Comparison of ENCODE assay signal across 1 cellular context in genomic region chr11:111623527-111624030, GRCh38.
TF ChIP-seq lines count a peak whose summit lies in the region.

No MANE protein-coding gene starts in this region.

TF ChIP-seq in HepG2, 621 proteins besides CTCF, POLR2A, EP300 and RAD21 (continued from another document):
- TF ChIP-seq PBX2 (CRISPR knock-in tag; IDR thresholded peaks at IDR 0.05) (no peak), SNAPC2 (CRISPR knock-in tag; IDR thresholded peaks at IDR 0.05) (no peak), GABPB1 (CRISPR knock-in tag; IDR thresholded peaks at IDR 0.05) (no peak), HOMEZ (CRISPR knock-in tag; IDR thresholded peaks at IDR 0.05; ENCODE audit: low read depth) (peak; percentile 68; the same call in 1 of the 2 replicates), ZNF614 (CRISPR knock-in tag; IDR thresholded peaks at IDR 0.05; ENCODE audit: borderline replicate concordance) (peak; percentile 51; the same call in 1 of the 2 replicates), MXD1 (CRISPR knock-in tag; IDR thresholded peaks at IDR 0.05) (no peak), PTBP1 (IDR thresholded peaks at IDR 0.05; ENCODE audit: low read depth, low read length, poor library complexity, severe bottlenecking) (no peak), CHD2 (IDR thresholded peaks at IDR 0.05; ENCODE audit: low read depth, low read length) (no peak), ZBTB38 (CRISPR knock-in tag; IDR thresholded peaks at IDR 0.05) (no peak), ZNF263 (CRISPR knock-in tag; IDR thresholded peaks at IDR 0.05) (0 out of 2 replicates have a peak, but pooled peaks have one; percentile 28), CCAR2 (optimal IDR thresholded peaks at IDR 0.05; ENCODE audit: low read depth, low read length) (no peak), ATF5 (CRISPR knock-in tag; IDR thresholded peaks at IDR 0.05; ENCODE audit: low read depth) (no peak), NAIF1 (CRISPR knock-in tag; IDR thresholded peaks at IDR 0.05; ENCODE audit: borderline replicate concordance) (no peak), JDP2 (CRISPR knock-in tag; IDR thresholded peaks at IDR 0.05; ENCODE audit: borderline replicate concordance) (no peak), ZNF253 (CRISPR knock-in tag; IDR thresholded peaks at IDR 0.05; ENCODE audit: borderline replicate concordance) (no peak), MBD4 (IDR thresholded peaks at IDR 0.05; ENCODE audit: borderline replicate concordance, low read length) (no peak), ARID4A (CRISPR knock-in tag; IDR thresholded peaks at IDR 0.05; ENCODE audit: borderline replicate concordance) (no peak), ATF4 (CRISPR knock-in tag; IDR thresholded peaks at IDR 0.05) (no peak), TEF (CRISPR knock-in tag; IDR thresholded peaks at IDR 0.05) (no peak)
